Comparison of ENCODE assay signal across 8 cellular contexts in genomic region chr3:9749663-9750555, GRCh38. TPM values are rescaled to one million over a fixed set of nuclear protein-coding genes. Genes with fewer than 3 reads are reported as not detected.
A peak's percentile ranks its signal among the peaks of the same experiment; 100 is the strongest.
DNase-seq lines count a peak whose midpoint lies in the region; ATAC-seq and TF ChIP-seq lines count a peak whose summit lies in the region.

Gene OGG1, plus strand, starts transcription at chr3:9749952. Its CDS starts 335 bp downstream, at chr3:9750287.

- H3K27ac ChIP-seq in IMR-90 (ENCODE audit: insufficient read depth, low read length), result peak within 1 kb of the TSS; percentile 90

- peak within 1 kb of the TSS; percentile 89 for H3K23ac ChIP-seq in IMR-90 (ENCODE audit: low read depth, low read length)

- TF ChIP-seq RAD21 in IMR-90 (IDR thresholded peaks at IDR 0.05; ENCODE audit: low read length), result no peak

- H2AFZ ChIP-seq in IMR-90 (replicated peaks; ENCODE audit: low read length, poor library complexity), result peak within 1 kb of the TSS; percentile 99

- DNase-seq in DMS 273 (lab: John Stamatoyannopoulos, UW; ENCODE audit: unreplicated experiment) (peak; percentile 98), IMR-90 (peak; percentile 98), OCI-M1 (lab: John Stamatoyannopoulos, UW) (peak; percentile 100), activated T-cell treated with anti-CD3 and anti-CD28 coated beads for 24 hours (ENCODE audit: low read depth) (peak; percentile 93), epithelial cell of esophagus (ENCODE audit: low read depth) (peak; percentile 98), mucosa of descending colon (peak; percentile 97 to 98 (median 98))
- peak; percentile 94 for DNase-seq in stimulated activated CD8-positive, alpha-beta memory T cell treated with anti-CD3 and anti-CD28 coated beads, Interleukin-4, amount 100 ng/mL, for 24 hours (ENCODE audit: low read depth)

- BruUV-seq in IMR-90 (replicated peaks; lab: Mats Ljungman, UMichigan), result no TSS peak

- intact Hi-C loops in IMR-90 (cut with micrococcal nuclease) (loop anchor here (1.0 kb wide), 1 partner anchor 19 kb away; the partner anchor contains the start of gene BRPF1), mucosa of descending colon (cut with DNase I, micrococcal nuclease) (no loop called here)

- H3K4me3 ChIP-seq in IMR-90 (ENCODE audit: insufficient read depth, low read depth, low read length) (peak within 1 kb of the TSS; percentile 64), epithelial cell of esophagus (ENCODE audit: low read length) (peak within 1 kb of the TSS; percentile 68), mucosa of descending colon (peak within 1 kb of the TSS; percentile 30)

- peak within 1 kb of the TSS; percentile 97 for H3K4ac ChIP-seq in IMR-90 (ENCODE audit: low read depth, low read length)

- H3K9me3 ChIP-seq in IMR-90 (ENCODE audit: control insufficient read depth, insufficient read depth, low read length) (no peaks in the 10 kb centered on the region), mucosa of descending colon (no peaks in the 10 kb centered on the region)

- peaks cover 17% of the 10 kb centered on the region for H3K9me1 ChIP-seq in IMR-90 (ENCODE audit: insufficient read depth, low read length)

- dilution Hi-C loops in IMR-90 (cut with HindIII; ENCODE audit: low sequenced_read_pairs, unreplicated experiment), result no loop called here

- CTCF ChIA-PET in IMR-90 (lab: Yijun Ruan, JAX), result interaction anchor here (1.9 kb wide), 1 partner anchor 34 kb away, joined by 4 read pairs; no protein-coding TSS in a partner anchor

- peak within 1 kb of the TSS; percentile 95 for H2BK5ac ChIP-seq in IMR-90 (ENCODE audit: low read depth, low read length, poor library complexity, severe bottlenecking)

- peak within 1 kb of the TSS; percentile 83 for H2AK5ac ChIP-seq in IMR-90 (ENCODE audit: low read depth, low read length)

- peak within 1 kb of the TSS; percentile 92 for H3K18ac ChIP-seq in IMR-90 (ENCODE audit: low read depth, low read length)

- TF ChIP-seq POLR2A in IMR-90 (IDR thresholded peaks at IDR 0.05; ENCODE audit: low read depth, low read length), result peak; percentile 27; the same call in 1 of the 2 replicates

- H3K36me3 ChIP-seq in IMR-90 (ENCODE audit: control insufficient read depth, insufficient read depth, low read length), result peaks cover 39% of the 10 kb centered on the region
- H3K36me3 ChIP-seq in mucosa of descending colon (ENCODE audit: low read depth), result peaks cover 6% of the 10 kb centered on the region

- H2BK20ac ChIP-seq in IMR-90 (ENCODE audit: low read depth, low read length), result peak within 1 kb of the TSS; percentile 74

- peaks cover 20% of the 10 kb centered on the region for H3K4me1 ChIP-seq in IMR-90 (ENCODE audit: control insufficient read depth, insufficient read depth, low read length)
- H3K4me1 ChIP-seq in mucosa of descending colon (ENCODE audit: low read depth), result peaks cover 19% of the 10 kb centered on the region

- H3K79me1 ChIP-seq in IMR-90 (ENCODE audit: low read depth in 1 of 2, low read length in 2 of 2), result peaks cover 17 to 42% of the 10 kb centered on the region in 2 experiments

- peak within 1 kb of the TSS; percentile 82 for H3K4me2 ChIP-seq in IMR-90 (ENCODE audit: low read depth, low read length)

- peak within 1 kb of the TSS; percentile 78 for H4K5ac ChIP-seq in IMR-90 (ENCODE audit: low read depth, low read length)

- 0% methylated on average over 21 of the region's 58 CpGs; no CpG with 5 or more reads in 1 of the 2 experiments for WGBS in IMR-90 (ENCODE audit: extremely low coverage in 2 of 2, insufficient read length in 1 of 2), 2 experiments

- H4K91ac ChIP-seq in IMR-90 (ENCODE audit: insufficient read depth, low read depth, low read length), result peak within 1 kb of the TSS; percentile 97

- H3K9ac ChIP-seq in IMR-90 (ENCODE audit: low read depth, low read length), result peak within 1 kb of the TSS; percentile 82

- ATAC-seq in GM21528 (IDR thresholded peaks at IDR 0.05; ENCODE audit: low FRiP score, unreplicated experiment), result peak; percentile 92
- peak; percentile 94 for ATAC-seq in IMR-90 (ENCODE audit: low read depth)
- ATAC-seq in mucosa of descending colon, result peak; percentile 95

- H3K14ac ChIP-seq in IMR-90 (replicated peaks; ENCODE audit: low read depth, low read length), result peak within 1 kb of the TSS; percentile 96

- peak within 1 kb of the TSS; percentile 91 for H2AK9ac ChIP-seq in IMR-90 (replicated peaks; ENCODE audit: low read depth, low read length, poor library complexity)

- H3K27me3 ChIP-seq in IMR-90 (ENCODE audit: control insufficient read depth, insufficient read depth, low read length), result no peaks in the 10 kb centered on the region

- peak within 1 kb of the TSS; percentile 96 for H2BK120ac ChIP-seq in IMR-90 (ENCODE audit: low read depth, low read length)

- peak within 1 kb of the TSS; percentile 98 for H3K56ac ChIP-seq in IMR-90 (ENCODE audit: extremely low read depth, insufficient read depth, low read length)

- POLR2A ChIA-PET in IMR-90 (lab: Charles Lee; ENCODE audit: unreplicated experiment), result interaction anchor here (1.6 kb wide), 1 partner anchor 17 kb away, joined by 5 read pairs; no protein-coding TSS in a partner anchor

- peak within 1 kb of the TSS; percentile 90; the same call in 2 of the 3 replicates for H2BK15ac ChIP-seq in IMR-90 (ENCODE audit: low read depth, low read length)

- H4K8ac ChIP-seq in IMR-90 (ENCODE audit: low read depth in 2 of 2, low read length in 2 of 2), result peak within 1 kb of the TSS; percentile 70 to 98

- no peaks in the 10 kb centered on the region for H4K20me1 ChIP-seq in IMR-90 (ENCODE audit: insufficient read depth, low read length)

- in situ Hi-C loops in IMR-90 (cut with MboI; ENCODE audit: low sequenced_read_pairs), result no loop called here

- TF ChIP-seq CTCF in IMR-90 (conservative IDR thresholded peaks at IDR 0.05; ENCODE audit: low read depth, low read length) (no peak), epithelial cell of esophagus (IDR thresholded peaks at IDR 0.05; ENCODE audit: insufficient read depth, low read depth, low read length, missing control alignments) (no peak), mucosa of descending colon (IDR thresholded peaks at IDR 0.05) (no peak)

TF ChIP-seq in IMR-90, 13 proteins besides CTCF, POLR2A, EP300 and RAD21:
- TF ChIP-seq MAFK (IDR thresholded peaks at IDR 0.05; ENCODE audit: low read depth, low read length) (no peak), MXI1 (IDR thresholded peaks at IDR 0.05; ENCODE audit: borderline replicate concordance, low read depth, low read length) (peak; percentile 79), RFX5 (IDR thresholded peaks at IDR 0.05; ENCODE audit: low read depth, low read length) (no peak)

RNA-seq across cellular contexts. Expression of gene OGG1, which starts in this region (rescaled TPM):
- total RNA-seq in IMR-90 (2012; rRNA removed), result 14.9 and 15.8 TPM in 2 replicates
- 25.6 and 28.2 TPM in 2 replicates for polyA plus RNA-seq in IMR-90 (2012; rRNA removed)
- 24.6 and 29.1 TPM in 2 replicates for polyA plus RNA-seq in IMR-90 (2012; cell fraction: cytosol; rRNA removed)
- 30.2 and 34.3 TPM in 2 replicates for polyA plus RNA-seq in IMR-90 (2012; cell fraction: nucleus; rRNA removed; ENCODE audit: low replicate concordance)
- 10 to 100 TPM; 23.3 to 33.0 (median 28.6) TPM for total RNA-seq in mucosa of descending colon

Comparison
In these comparisons a context has a peak if more than half of its experiments do, and no peak if none do; other contexts are left out.
1. Peak in every context shown above with its lines: DNase-seq, ATAC-seq, H3K4me3 ChIP-seq and H3K27ac ChIP-seq.